Comparison of ENCODE assay signal across 13 cellular contexts in the genomic region with DNA sequence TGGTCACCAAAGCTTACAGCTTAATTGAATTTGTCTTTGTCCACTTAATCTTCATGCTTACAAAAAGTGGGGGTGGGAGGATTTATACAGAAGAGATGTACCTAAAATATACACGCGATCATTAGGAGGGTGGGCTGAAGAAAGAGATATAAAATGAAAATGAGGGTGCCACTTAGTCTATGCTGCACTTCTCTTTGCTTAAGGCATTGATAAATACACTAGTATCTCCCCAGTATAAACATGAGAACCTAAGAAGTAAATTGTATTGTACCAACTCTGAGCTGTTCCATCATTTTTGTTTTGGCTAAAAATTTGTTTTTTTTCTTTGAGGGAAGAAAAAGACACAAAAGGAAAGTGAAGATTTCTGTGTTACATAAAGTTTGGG.
DNase-seq lines count a peak whose midpoint lies in the region; ATAC-seq, FAIRE-seq and TF ChIP-seq lines count a peak whose summit lies in the region.
"Had no signal": no experiment of that assay in that cellular context is flagged by ENCODE, and none has a peak within 500 bp of the region (broad histone marks: within the 10 kb centered on the region; RNA-seq: fewer than 3 reads in every experiment).

No MANE protein-coding gene starts in this region.

- DNase-seq in A549 (ENCODE audit: low read depth in 1 of 2, low spot score in 1 of 2) = no peak
- DNase-seq in left lobe of liver (ENCODE audit: low spot score) = no peak
- no peak for DNase-seq in D341Med (ENCODE audit: low spot score)
- DNase-seq: Kasumi-1; naive B cell; stimulated activated CD4-positive, alpha-beta T cell treated with anti-CD3 and anti-CD28 coated beads, Interleukin-12 subunit alpha, Interleukin-12 subunit beta, amount 100 ng/mL, for 4 hours; upper lobe of left lung had no signal

- TF ChIP-seq POLR2A in A549 (IDR thresholded peaks at IDR 0.05; ENCODE audit: low read length) = no peak

- no peaks in the 10 kb centered on the region for H3K36me3 Mint-ChIP-seq in nephron (ENCODE audit: low read depth)
- H3K36me3 Mint-ChIP-seq: activated naive CD4-positive, alpha-beta T cell treated with anti-CD3 and anti-CD28 coated beads, Interleukin-2, amount 50 U/mL, for 72 hours; naive B cell had no signal

- CTCF ChIA-PET in A549 (lab: Yijun Ruan, JAX) = interaction anchor here (0.9 to 2.1 kb wide), 6 partner anchors 8 to 151 kb away, joined by 3 to 11 read pairs (median 4); no protein-coding TSS in a partner anchor

- no peaks in the 10 kb centered on the region for H3K9me3 Mint-ChIP-seq in nephron
- H3K9me3 Mint-ChIP-seq: activated naive CD4-positive, alpha-beta T cell treated with anti-CD3 and anti-CD28 coated beads, Interleukin-2, amount 50 U/mL, for 72 hours; naive B cell had no signal

- H3K27me3 ChIP-seq in OCI-LY1 (ENCODE audit: insufficient read depth, low read length) = no peaks in the 10 kb centered on the region
- no peaks in the 10 kb centered on the region for H3K27me3 ChIP-seq in ectodermal cell (ENCODE audit: control insufficient read depth, insufficient read depth, low read length, poor library complexity, severe bottlenecking)
- H3K27me3 ChIP-seq: upper lobe of left lung had no signal

- H2AFZ ChIP-seq in OCI-LY1 (ENCODE audit: low read length) = peak overlapping the region; percentile 94

- peak; percentile 32 to 43; a peak in 4 of 6 replicates for ATAC-seq in A549
- ATAC-seq in left lobe of liver = no peak
- ATAC-seq in HG02885 (IDR thresholded peaks at IDR 0.05; ENCODE audit: poor library complexity, unreplicated experiment) = no peak
- ATAC-seq in HG03025 (IDR thresholded peaks at IDR 0.05; ENCODE audit: low FRiP score, unreplicated experiment) = no peak
- ATAC-seq: activated naive CD4-positive, alpha-beta T cell treated with anti-CD3 and anti-CD28 coated beads, Interleukin-2, amount 50 U/mL, for 72 hours had no signal

- no peak for TF ChIP-seq RAD21 in A549 (conservative IDR thresholded peaks at IDR 0.05 in 1 of 2, IDR thresholded peaks at IDR 0.05 in 1 of 2)

- WGBS in A549 (ENCODE audit: missing lambda C conversion rate) = 8% methylated on average over 2 of the region's 2 CpGs
- WGBS in ectodermal cell, 2 experiments = 43 to 50% methylated on average over 2 of the region's 2 CpGs

- peak overlapping the region; percentile 50 for H3K9ac ChIP-seq in OCI-LY1 (ENCODE audit: low read length)

- peak overlapping the region; percentile 0 to 22 (median 22) for H3K4me3 Mint-ChIP-seq in nephron
- H3K4me3 Mint-ChIP-seq: naive B cell had no signal

- H3K4me2 ChIP-seq in A549 (peak overlapping the region; percentile 90), OCI-LY1 (ENCODE audit: low read length) (peak overlapping the region; percentile 59)

- H3K4me1 ChIP-seq in A549 (peaks cover 48% of the 10 kb centered on the region), OCI-LY1 (ENCODE audit: insufficient read depth, low read length, severe bottlenecking) (peaks cover 57% of the 10 kb centered on the region), ectodermal cell (ENCODE audit: control insufficient read depth, insufficient read depth, low read length) (peaks cover 6% of the 10 kb centered on the region)

- H3K4me1 Mint-ChIP-seq in nephron = peaks cover 16% of the 10 kb centered on the region

- no peaks in the 10 kb centered on the region for H3F3A ChIP-seq in OCI-LY1 (ENCODE audit: insufficient read depth, low read length)

- POLR2A ChIA-PET in A549 (lab: Yijun Ruan, JAX) = interaction anchor here (0.7 to 1.4 kb wide), 6 partner anchors 9 to 148 kb away, joined by 3 to 8 read pairs (median 3); no protein-coding TSS in a partner anchor

- TF ChIP-seq CTCF in A549 (IDR thresholded peaks at IDR 0.05) (no peak), OCI-LY1 (IDR thresholded peaks at IDR 0.05; ENCODE audit: low read length) (no peak), nephron (IDR thresholded peaks at IDR 0.05; ENCODE audit: unreplicated experiment in 3 of 3) (no peak)

- H3K27me3 Mint-ChIP-seq in nephron (ENCODE audit: low read depth) = peaks cover 3% of the 10 kb centered on the region
- H3K27me3 Mint-ChIP-seq: naive B cell had no signal

- H3K27ac ChIP-seq in A549 = peak overlapping the region; percentile 92 to 94
- peak overlapping the region; percentile 79 for H3K27ac ChIP-seq in OCI-LY1 (ENCODE audit: low read depth, low read length, poor library complexity, severe bottlenecking)
- H3K27ac ChIP-seq in ectodermal cell (ENCODE audit: insufficient read depth, low read depth, low read length, poor library complexity, severe bottlenecking) = peak overlapping the region; percentile 41
- H3K27ac ChIP-seq: upper lobe of left lung had no signal

- H3K9me2 ChIP-seq in OCI-LY1 (ENCODE audit: low read depth, low read length) = no peaks in the 10 kb centered on the region

- no peaks in the 10 kb centered on the region for H4K20me1 ChIP-seq in OCI-LY1 (ENCODE audit: insufficient read depth, low read length)

- no peak for FAIRE-seq in A549 (lab: Jason Lieb, UNC)

- no peak for TF ChIP-seq EP300 in A549 (IDR thresholded peaks at IDR 0.05)

- H3K4me3 ChIP-seq in A549 = peak overlapping the region; percentile 31; the same call in 2 of the 3 replicates
- peak overlapping the region; percentile 29 for H3K4me3 ChIP-seq in OCI-LY1 (ENCODE audit: low read depth, low read length, poor library complexity, severe bottlenecking)
- peak overlapping the region; percentile 25 for H3K4me3 ChIP-seq in ectodermal cell (ENCODE audit: insufficient read depth, low read depth, low read length)

- no peaks in the 10 kb centered on the region for H3K36me3 ChIP-seq in OCI-LY1 (ENCODE audit: insufficient read depth, low read length)
- H3K36me3 ChIP-seq in ectodermal cell (ENCODE audit: control insufficient read depth, insufficient read depth, low read length) = no peaks in the 10 kb centered on the region
- H3K36me3 ChIP-seq: upper lobe of left lung had no signal

- no peaks in the 10 kb centered on the region for H3K79me2 ChIP-seq in OCI-LY1 (ENCODE audit: insufficient read depth, low read length)

- H3K27ac Mint-ChIP-seq in nephron = peak overlapping the region; percentile 55 to 78 (median 73)
- H3K27ac Mint-ChIP-seq: activated naive CD4-positive, alpha-beta T cell treated with anti-CD3 and anti-CD28 coated beads, Interleukin-2, amount 50 U/mL, for 72 hours had no signal

- H3K9me3 ChIP-seq in A549 (no peaks in the 10 kb centered on the region), OCI-LY1 (ENCODE audit: low read length) (no peaks in the 10 kb centered on the region), ectodermal cell (ENCODE audit: control insufficient read depth, low read length) (no peaks in the 10 kb centered on the region)
- H3K9me3 ChIP-seq: upper lobe of left lung had no signal

TF ChIP-seq in A549, 52 proteins besides CTCF, POLR2A, EP300 and RAD21 (continues in another document):
- TF ChIP-seq PHF8 (IDR thresholded peaks at IDR 0.05; ENCODE audit: borderline replicate concordance, low read depth) = no peak
- TF ChIP-seq MAZ (IDR thresholded peaks at IDR 0.05; ENCODE audit: borderline replicate concordance, low read depth, low read length) = no peak
- no peak for TF ChIP-seq EHMT2 (IDR thresholded peaks at IDR 0.05; ENCODE audit: low read depth)
- TF ChIP-seq USF2 (IDR thresholded peaks at IDR 0.05) = no peak
- no peak for TF ChIP-seq CEBPB (IDR thresholded peaks at IDR 0.05)
- TF ChIP-seq MYC (IDR thresholded peaks at IDR 0.05; ENCODE audit: borderline replicate concordance, low read length) = no peak
- TF ChIP-seq GATA3 (IDR thresholded peaks at IDR 0.05; ENCODE audit: borderline replicate concordance) = no peak
- no peak for TF ChIP-seq REST (IDR thresholded peaks at IDR 0.05)

Comparison
In these comparisons a context has a peak if more than half of its experiments do, and no peak if none do; other contexts are left out.
1. ATAC-seq: peak in A549 (2 of 2); none in left lobe of liver (single experiment), HG02885 (single experiment) and HG03025 (single experiment).
2. H3K27ac ChIP-seq: peak in every context shown above with its lines; median percentile 93 in A549; 79 in OCI-LY1; 41 in ectodermal cell.
3. Peak in every context shown above with its lines, with median percentiles within 50 percentile points of each other: H3K4me3 ChIP-seq.